Comparison of ENCODE assay signal across 1 cellular context in genomic region chr10:49760789-49761188, GRCh38.
TF ChIP-seq lines count a peak whose summit lies in the region.

No MANE protein-coding gene starts in this region.

TF ChIP-seq in GM23338, 12 proteins besides CTCF, POLR2A, EP300 and RAD21 (continued from another document):
- no peak for TF ChIP-seq ZNF462 (CRISPR knock-in tag; IDR thresholded peaks at IDR 0.05)
- TF ChIP-seq JUNB (IDR thresholded peaks at IDR 0.05; ENCODE audit: unreplicated experiment): no peak
